2 cellular contexts compared by ENCODE assay signal in genomic region chr17:39916918-39917317, GRCh38.
TF ChIP-seq lines count a peak whose summit lies in the region.

No MANE protein-coding gene starts in this region.

TF ChIP-seq in GM23338, 12 proteins besides CTCF, POLR2A, EP300 and RAD21:
- TF ChIP-seq STAT1 (IDR thresholded peaks at IDR 0.05; ENCODE audit: unreplicated experiment) = no peak
- no peak for TF ChIP-seq CREB1 (CRISPR knock-in tag; IDR thresholded peaks at IDR 0.05; ENCODE audit: low read depth)
- no peak for TF ChIP-seq ZNF114 (CRISPR knock-in tag; IDR thresholded peaks at IDR 0.05)
- TF ChIP-seq NANOG (IDR thresholded peaks at IDR 0.05; ENCODE audit: borderline replicate concordance) = no peak
- TF ChIP-seq EZH2 (IDR thresholded peaks at IDR 0.05; ENCODE audit: low read depth, unreplicated experiment) = no peak
- no peak for TF ChIP-seq EZH2phosphoT487 (IDR thresholded peaks at IDR 0.05; ENCODE audit: unreplicated experiment)
- TF ChIP-seq, protein P1, sequence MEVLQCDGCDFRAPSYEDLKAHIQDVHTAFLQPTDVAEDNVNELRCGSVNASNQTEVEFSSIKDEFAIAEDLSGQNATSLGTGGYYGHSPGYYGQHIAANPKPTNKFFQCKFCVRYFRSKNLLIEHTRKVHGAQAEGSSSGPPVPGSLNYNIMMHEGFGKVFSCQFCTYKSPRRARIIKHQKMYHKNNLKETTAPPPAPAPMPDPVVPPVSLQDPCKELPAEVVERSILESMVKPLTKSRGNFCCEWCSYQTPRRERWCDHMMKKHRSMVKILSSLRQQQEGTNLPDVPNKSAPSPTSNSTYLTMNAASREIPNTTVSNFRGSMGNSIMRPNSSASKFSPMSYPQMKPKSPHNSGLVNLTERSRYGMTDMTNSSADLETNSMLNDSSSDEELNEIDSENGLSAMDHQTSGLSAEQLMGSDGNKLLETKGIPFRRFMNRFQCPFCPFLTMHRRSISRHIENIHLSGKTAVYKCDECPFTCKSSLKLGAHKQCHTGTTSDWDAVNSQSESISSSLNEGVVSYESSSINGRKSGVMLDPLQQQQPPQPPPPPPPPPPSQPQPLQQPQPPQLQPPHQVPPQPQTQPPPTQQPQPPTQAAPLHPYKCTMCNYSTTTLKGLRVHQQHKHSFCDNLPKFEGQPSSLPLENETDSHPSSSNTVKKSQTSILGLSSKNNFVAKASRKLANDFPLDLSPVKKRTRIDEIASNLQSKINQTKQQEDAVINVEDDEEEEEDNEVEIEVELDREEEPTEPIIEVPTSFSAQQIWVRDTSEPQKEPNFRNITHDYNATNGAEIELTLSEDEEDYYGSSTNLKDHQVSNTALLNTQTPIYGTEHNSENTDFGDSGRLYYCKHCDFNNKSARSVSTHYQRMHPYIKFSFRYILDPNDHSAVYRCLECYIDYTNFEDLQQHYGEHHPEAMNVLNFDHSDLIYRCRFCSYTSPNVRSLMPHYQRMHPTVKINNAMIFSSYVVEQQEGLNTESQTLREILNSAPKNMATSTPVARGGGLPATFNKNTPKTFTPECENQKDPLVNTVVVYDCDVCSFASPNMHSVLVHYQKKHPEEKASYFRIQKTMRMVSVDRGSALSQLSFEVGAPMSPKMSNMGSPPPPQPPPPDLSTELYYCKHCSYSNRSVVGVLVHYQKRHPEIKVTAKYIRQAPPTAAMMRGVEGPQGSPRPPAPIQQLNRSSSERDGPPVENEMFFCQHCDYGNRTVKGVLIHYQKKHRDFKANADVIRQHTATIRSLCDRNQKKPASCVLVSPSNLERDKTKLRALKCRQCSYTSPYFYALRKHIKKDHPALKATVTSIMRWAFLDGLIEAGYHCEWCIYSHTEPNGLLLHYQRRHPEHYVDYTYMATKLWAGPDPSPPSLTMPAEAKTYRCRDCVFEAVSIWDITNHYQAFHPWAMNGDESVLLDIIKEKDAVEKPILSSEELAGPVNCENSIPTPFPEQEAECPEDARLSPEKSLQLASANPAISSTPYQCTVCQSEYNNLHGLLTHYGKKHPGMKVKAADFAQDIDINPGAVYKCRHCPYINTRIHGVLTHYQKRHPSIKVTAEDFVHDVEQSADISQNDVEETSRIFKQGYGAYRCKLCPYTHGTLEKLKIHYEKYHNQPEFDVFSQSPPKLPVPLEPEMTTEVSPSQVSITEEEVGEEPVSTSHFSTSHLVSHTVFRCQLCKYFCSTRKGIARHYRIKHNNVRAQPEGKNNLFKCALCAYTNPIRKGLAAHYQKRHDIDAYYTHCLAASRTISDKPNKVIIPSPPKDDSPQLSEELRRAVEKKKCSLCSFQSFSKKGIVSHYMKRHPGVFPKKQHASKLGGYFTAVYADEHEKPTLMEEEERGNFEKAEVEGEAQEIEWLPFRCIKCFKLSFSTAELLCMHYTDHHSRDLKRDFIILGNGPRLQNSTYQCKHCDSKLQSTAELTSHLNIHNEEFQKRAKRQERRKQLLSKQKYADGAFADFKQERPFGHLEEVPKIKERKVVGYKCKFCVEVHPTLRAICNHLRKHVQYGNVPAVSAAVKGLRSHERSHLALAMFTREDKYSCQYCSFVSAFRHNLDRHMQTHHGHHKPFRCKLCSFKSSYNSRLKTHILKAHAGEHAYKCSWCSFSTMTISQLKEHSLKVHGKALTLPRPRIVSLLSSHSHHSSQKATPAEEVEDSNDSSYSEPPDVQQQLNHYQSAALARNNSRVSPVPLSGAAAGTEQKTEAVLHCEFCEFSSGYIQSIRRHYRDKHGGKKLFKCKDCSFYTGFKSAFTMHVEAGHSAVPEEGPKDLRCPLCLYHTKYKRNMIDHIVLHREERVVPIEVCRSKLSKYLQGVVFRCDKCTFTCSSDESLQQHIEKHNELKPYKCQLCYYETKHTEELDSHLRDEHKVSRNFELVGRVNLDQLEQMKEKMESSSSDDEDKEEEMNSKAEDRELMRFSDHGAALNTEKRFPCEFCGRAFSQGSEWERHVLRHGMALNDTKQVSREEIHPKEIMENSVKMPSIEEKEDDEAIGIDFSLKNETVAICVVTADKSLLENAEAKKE (CRISPR knock-in tag; IDR thresholded peaks at IDR 0.05) = no peak
- no peak for TF ChIP-seq ZNF331 (CRISPR knock-in tag; IDR thresholded peaks at IDR 0.05; ENCODE audit: low read depth)
- no peak for TF ChIP-seq POLR2AphosphoS5 (IDR thresholded peaks at IDR 0.05; ENCODE audit: low read depth)
- TF ChIP-seq, protein P2, sequence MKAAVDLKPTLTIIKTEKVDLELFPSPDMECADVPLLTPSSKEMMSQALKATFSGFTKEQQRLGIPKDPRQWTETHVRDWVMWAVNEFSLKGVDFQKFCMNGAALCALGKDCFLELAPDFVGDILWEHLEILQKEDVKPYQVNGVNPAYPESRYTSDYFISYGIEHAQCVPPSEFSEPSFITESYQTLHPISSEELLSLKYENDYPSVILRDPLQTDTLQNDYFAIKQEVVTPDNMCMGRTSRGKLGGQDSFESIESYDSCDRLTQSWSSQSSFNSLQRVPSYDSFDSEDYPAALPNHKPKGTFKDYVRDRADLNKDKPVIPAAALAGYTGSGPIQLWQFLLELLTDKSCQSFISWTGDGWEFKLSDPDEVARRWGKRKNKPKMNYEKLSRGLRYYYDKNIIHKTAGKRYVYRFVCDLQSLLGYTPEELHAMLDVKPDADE (IDR thresholded peaks at IDR 0.05) = no peak
- no peak for TF ChIP-seq JUNB (IDR thresholded peaks at IDR 0.05; ENCODE audit: unreplicated experiment)

TF ChIP-seq in HepG2, 621 proteins besides CTCF, POLR2A, EP300 and RAD21 (continues in another document):
- TF ChIP-seq, protein P3, sequence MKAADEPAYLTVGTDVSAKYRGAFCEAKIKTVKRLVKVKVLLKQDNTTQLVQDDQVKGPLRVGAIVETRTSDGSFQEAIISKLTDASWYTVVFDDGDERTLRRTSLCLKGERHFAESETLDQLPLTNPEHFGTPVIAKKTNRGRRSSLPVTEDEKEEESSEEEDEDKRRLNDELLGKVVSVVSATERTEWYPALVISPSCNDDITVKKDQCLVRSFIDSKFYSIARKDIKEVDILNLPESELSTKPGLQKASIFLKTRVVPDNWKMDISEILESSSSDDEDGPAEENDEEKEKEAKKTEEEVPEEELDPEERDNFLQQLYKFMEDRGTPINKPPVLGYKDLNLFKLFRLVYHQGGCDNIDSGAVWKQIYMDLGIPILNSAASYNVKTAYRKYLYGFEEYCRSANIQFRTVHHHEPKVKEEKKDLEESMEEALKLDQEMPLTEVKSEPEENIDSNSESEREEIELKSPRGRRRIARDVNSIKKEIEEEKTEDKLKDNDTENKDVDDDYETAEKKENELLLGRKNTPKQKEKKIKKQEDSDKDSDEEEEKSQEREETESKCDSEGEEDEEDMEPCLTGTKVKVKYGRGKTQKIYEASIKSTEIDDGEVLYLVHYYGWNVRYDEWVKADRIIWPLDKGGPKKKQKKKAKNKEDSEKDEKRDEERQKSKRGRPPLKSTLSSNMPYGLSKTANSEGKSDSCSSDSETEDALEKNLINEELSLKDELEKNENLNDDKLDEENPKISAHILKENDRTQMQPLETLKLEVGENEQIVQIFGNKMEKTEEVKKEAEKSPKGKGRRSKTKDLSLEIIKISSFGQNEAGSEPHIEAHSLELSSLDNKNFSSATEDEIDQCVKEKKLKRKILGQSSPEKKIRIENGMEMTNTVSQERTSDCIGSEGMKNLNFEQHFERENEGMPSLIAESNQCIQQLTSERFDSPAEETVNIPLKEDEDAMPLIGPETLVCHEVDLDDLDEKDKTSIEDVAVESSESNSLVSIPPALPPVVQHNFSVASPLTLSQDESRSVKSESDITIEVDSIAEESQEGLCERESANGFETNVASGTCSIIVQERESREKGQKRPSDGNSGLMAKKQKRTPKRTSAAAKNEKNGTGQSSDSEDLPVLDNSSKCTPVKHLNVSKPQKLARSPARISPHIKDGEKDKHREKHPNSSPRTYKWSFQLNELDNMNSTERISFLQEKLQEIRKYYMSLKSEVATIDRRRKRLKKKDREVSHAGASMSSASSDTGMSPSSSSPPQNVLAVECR (CRISPR knock-in tag; IDR thresholded peaks at IDR 0.05; ENCODE audit: borderline replicate concordance) = peak; percentile 44; the same call in 1 of the 2 replicates
- TF ChIP-seq ZNF414 (CRISPR knock-in tag; IDR thresholded peaks at IDR 0.05) = peak; percentile 40; the same call in 1 of the 2 replicates
- no peak for TF ChIP-seq ZFAT (CRISPR knock-in tag; conservative IDR thresholded peaks at IDR 0.05)
- TF ChIP-seq SOX6 (IDR thresholded peaks at IDR 0.05) = no peak
- TF ChIP-seq SOX6 (CRISPR knock-in tag; IDR thresholded peaks at IDR 0.05) = 0 out of 2 replicates have a peak, but pooled peaks have one; percentile 34
- no peak for TF ChIP-seq ZBTB34 (CRISPR knock-in tag; IDR thresholded peaks at IDR 0.05)
- TF ChIP-seq ZNF841 (CRISPR knock-in tag; IDR thresholded peaks at IDR 0.05; ENCODE audit: borderline replicate concordance) = no peak
- no peak for TF ChIP-seq SOX13 (IDR thresholded peaks at IDR 0.05)
- TF ChIP-seq SOX13 (CRISPR knock-in tag; conservative IDR thresholded peaks at IDR 0.05 in 1 of 2, IDR thresholded peaks at IDR 0.05 in 1 of 2) = 0 out of 4 replicates have a peak, but pooled peaks of 1 of the 2 experiments have one; percentile 6
- 0 out of 2 replicates have a peak, but pooled peaks have one; percentile 16 for TF ChIP-seq ZNF792 (CRISPR knock-in tag; IDR thresholded peaks at IDR 0.05)
- TF ChIP-seq THRA (CRISPR knock-in tag; IDR thresholded peaks at IDR 0.05; ENCODE audit: borderline replicate concordance) = 0 out of 2 replicates have a peak, but pooled peaks have one; percentile 28
- TF ChIP-seq ZNF430 (CRISPR knock-in tag; IDR thresholded peaks at IDR 0.05) = 0 out of 2 replicates have a peak, but pooled peaks have one; percentile 24
- TF ChIP-seq ZNF350 (CRISPR knock-in tag; IDR thresholded peaks at IDR 0.05; ENCODE audit: borderline replicate concordance, low read depth) = no peak
- TF ChIP-seq PRMT3 (CRISPR knock-in tag; IDR thresholded peaks at IDR 0.05; ENCODE audit: borderline replicate concordance, low read depth) = no peak
- peak; percentile 54; the same call in 1 of the 2 replicates for TF ChIP-seq ZNF646 (CRISPR knock-in tag; IDR thresholded peaks at IDR 0.05)
- TF ChIP-seq NBN (conservative IDR thresholded peaks at IDR 0.05) = no peak
- no peak for TF ChIP-seq GPN1 (CRISPR knock-in tag; IDR thresholded peaks at IDR 0.05; ENCODE audit: borderline replicate concordance)
